In genomic region chr4:94530073-94530472, GRCh38 we compare ENCODE assay signal across 14 cellular contexts.
"Had no signal": no experiment of that assay in that cellular context is flagged by ENCODE, and none has a peak within 500 bp of the region (broad histone marks: within the 10 kb centered on the region; RNA-seq: fewer than 3 reads in every experiment).

No MANE protein-coding gene starts in this region.

- H3K4me3 ChIP-seq: adrenal gland, lower lobe of right lung, right atrium auricular region, tibial nerve, vagina had no signal

- DNase-seq: activated CD4-positive, alpha-beta T cell treated with anti-CD3 and anti-CD28 coated beads for 1 hour; activated CD4-positive, alpha-beta T cell treated with anti-CD3 and anti-CD28 coated beads, Interleukin-2, amount 50 U/mL, for 4 hours; activated naive CD4-positive, alpha-beta T cell treated with anti-CD3 and anti-CD28 coated beads, Interleukin-2, amount 50 U/mL, for 16 hours; adrenal gland; effector memory CD8-positive, alpha-beta T cell; lower lobe of right lung; naive B cell; small intestine; stimulated activated CD4-positive, alpha-beta T cell treated with anti-CD3 and anti-CD28 coated beads, Interleukin-4, amount 100 ng/mL, for 24 hours; stimulated activated naive CD4-positive, alpha-beta T cell had no signal

- H3K27me3 Mint-ChIP-seq: dendritic cell treated with granulocyte-macrophage colony-stimulating factor and Interleukin-4, amounts not matched to agents 40 ng/mL and 50 ng/mL, for 4 days; effector memory CD8-positive, alpha-beta T cell; naive B cell had no signal

- H3K36me3 ChIP-seq: adrenal gland, lower lobe of right lung, tibial nerve, vagina had no signal

- H3K27me3 ChIP-seq: adrenal gland, right atrium auricular region, tibial nerve, vagina had no signal

- H3K27ac ChIP-seq: adrenal gland, lower lobe of right lung, vagina had no signal

- H3K27ac Mint-ChIP-seq: dendritic cell treated with granulocyte-macrophage colony-stimulating factor and Interleukin-4, amounts not matched to agents 40 ng/mL and 50 ng/mL, for 4 days; effector memory CD8-positive, alpha-beta T cell had no signal

- H3K9me3 Mint-ChIP-seq: dendritic cell treated with granulocyte-macrophage colony-stimulating factor and Interleukin-4, amounts not matched to agents 40 ng/mL and 50 ng/mL, for 4 days; effector memory CD8-positive, alpha-beta T cell; naive B cell had no signal

- H3K4me3 Mint-ChIP-seq: dendritic cell treated with granulocyte-macrophage colony-stimulating factor and Interleukin-4, amounts not matched to agents 40 ng/mL and 50 ng/mL, for 4 days; effector memory CD8-positive, alpha-beta T cell; naive B cell had no signal
